Comparison of ENCODE assay signal across 8 cellular contexts in genomic region chr3:103863381-103863780, GRCh38.
"Had no signal": no experiment of that assay in that cellular context is flagged by ENCODE, and none has a peak within 500 bp of the region (broad histone marks: within the 10 kb centered on the region; RNA-seq: fewer than 3 reads in every experiment).

No MANE protein-coding gene starts in this region.

- ATAC-seq: GM12878 had no signal

- H3K4me3 ChIP-seq: GM12878 had no signal

- FAIRE-seq: G401.6, GM12878, GM12891, GM12892, GM18507, GM19239 had no signal

- DNase-seq: GDM1, GF-D8 had no signal
